Comparison of ENCODE assay signal across 2 cellular contexts in genomic region chr3:49024449-49024848, GRCh38.
TF ChIP-seq lines count a peak whose summit lies in the region.

No MANE protein-coding gene starts in this region.

TF ChIP-seq in HEK293T, 16 proteins besides CTCF, POLR2A, EP300 and RAD21:
- no peak for TF ChIP-seq FOXK2 (IDR thresholded peaks at IDR 0.05)
- TF ChIP-seq SUZ12 (IDR thresholded peaks at IDR 0.05), result no peak
- TF ChIP-seq ELF4 (IDR thresholded peaks at IDR 0.05), result peak; percentile 21; the same call in 1 of the 2 replicates
- no peak for TF ChIP-seq CTBP1 (IDR thresholded peaks at IDR 0.05; ENCODE audit: borderline replicate concordance)
- no peak for TF ChIP-seq PKNOX1 (IDR thresholded peaks at IDR 0.05)

TF ChIP-seq in HepG2, 621 proteins besides CTCF, POLR2A, EP300 and RAD21:
- TF ChIP-seq DBP (CRISPR knock-in tag; IDR thresholded peaks at IDR 0.05; ENCODE audit: not compliant biosample characterization) (no peak), THRA (CRISPR knock-in tag; IDR thresholded peaks at IDR 0.05; ENCODE audit: borderline replicate concordance) (no peak), NONO (IDR thresholded peaks at IDR 0.05) (no peak), NONO (CRISPR knock-in tag; conservative IDR thresholded peaks at IDR 0.05) (no peak), ZNF44 (CRISPR knock-in tag; IDR thresholded peaks at IDR 0.05) (no peak), ZMYM2 (CRISPR knock-in tag; IDR thresholded peaks at IDR 0.05) (no peak), FOXP1 (IDR thresholded peaks at IDR 0.05) (no peak), FOXP1 (CRISPR knock-in tag; IDR thresholded peaks at IDR 0.05) (no peak), ZNF570 (CRISPR knock-in tag; IDR thresholded peaks at IDR 0.05; ENCODE audit: borderline replicate concordance) (no peak), SCMH1 (CRISPR knock-in tag; IDR thresholded peaks at IDR 0.05; ENCODE audit: borderline replicate concordance) (no peak), ETS1 (CRISPR knock-in tag; IDR thresholded peaks at IDR 0.05) (no peak), MAF1 (CRISPR knock-in tag; IDR thresholded peaks at IDR 0.05; ENCODE audit: borderline replicate concordance) (no peak)
